In the genomic region with DNA sequence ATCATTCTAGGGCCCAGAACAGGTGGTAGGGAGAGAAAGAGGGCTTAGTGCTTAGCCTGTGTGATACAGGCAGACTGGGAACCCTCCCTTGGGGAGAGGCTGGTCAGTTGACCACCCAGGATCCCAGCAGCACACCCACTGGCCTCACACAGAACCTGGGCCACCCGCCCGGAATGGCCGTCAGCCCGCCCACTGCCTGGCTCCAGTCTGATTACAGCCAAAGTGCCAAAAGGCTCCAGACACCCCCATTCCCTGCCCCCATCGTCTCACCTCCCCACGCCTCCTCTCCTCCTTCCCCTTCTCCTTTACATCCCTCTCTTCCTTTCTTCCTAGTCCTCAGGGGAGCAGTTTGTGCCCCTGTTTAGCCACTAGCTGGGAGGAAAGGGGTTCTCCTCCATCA, we compare ENCODE assay signal across 25 cellular contexts. TPM values are rescaled to one million over a fixed set of nuclear protein-coding genes. Genes with fewer than 3 reads are reported as not detected.
"Had no signal": no experiment of that assay in that cellular context is flagged by ENCODE, and none has a peak within 500 bp of the region (broad histone marks: within the 10 kb centered on the region; RNA-seq: fewer than 3 reads in every experiment).

No MANE protein-coding gene starts in this region.

- H3K27ac Mint-ChIP-seq: activated CD4-positive, alpha-beta T cell treated with anti-CD3 and anti-CD28 coated beads for 36 hours; activated CD8-positive, alpha-beta memory T cell treated with anti-CD3 and anti-CD28 coated beads, Interleukin-2, amount 10 ng/mL, durations not matched to agents 7 days and 5 days; activated CD8-positive, alpha-beta T cell treated with anti-CD3 and anti-CD28 coated beads, Interleukin-2, amount 10 ng/mL, durations not matched to agents 7 days and 5 days; activated naive CD8-positive, alpha-beta T cell; activated T-helper 2 cell treated with anti-CD3 and anti-CD28 coated beads, Interferon-gamma antibody, Interleukin-2, Interleukin-4, amounts not matched to agents 10 μg/mL and 5 μg/mL and 100 μg/mL, durations not matched to agents 14 hours and 24 hours and 36 hours; effector memory CD8-positive, alpha-beta T cell; natural killer cell had no signal

- H3K4me3 ChIP-seq: coronary artery, gastroesophageal sphincter, pancreas, right atrium auricular region, SK-N-MC, upper lobe of left lung had no signal

- H3K27ac ChIP-seq: brain microvascular endothelial cell, coronary artery, gastroesophageal sphincter, neutrophil, pancreas, right atrium auricular region, SK-N-MC, upper lobe of left lung had no signal

- H3K9me3 Mint-ChIP-seq: activated T-helper 2 cell treated with anti-CD3 and anti-CD28 coated beads, Interferon-gamma antibody, Interleukin-2, Interleukin-4, amounts not matched to agents 10 μg/mL and 5 μg/mL and 100 μg/mL, durations not matched to agents 14 hours and 24 hours and 36 hours; effector memory CD8-positive, alpha-beta T cell; natural killer cell had no signal

- H3K36me3 ChIP-seq: brain microvascular endothelial cell, gastroesophageal sphincter, neutrophil, pancreas, right atrium auricular region, upper lobe of left lung had no signal

- ATAC-seq: activated CD4-positive, alpha-beta T cell treated with anti-CD3 and anti-CD28 coated beads for 36 hours; activated CD8-positive, alpha-beta memory T cell treated with anti-CD3 and anti-CD28 coated beads, Interleukin-2, amount 10 ng/mL, durations not matched to agents 7 days and 5 days; activated CD8-positive, alpha-beta T cell treated with anti-CD3 and anti-CD28 coated beads, Interleukin-2, amount 10 ng/mL, durations not matched to agents 7 days and 5 days; effector memory CD8-positive, alpha-beta T cell; gastroesophageal sphincter; left colon; natural killer cell; pancreas; stimulated activated naive CD8-positive, alpha-beta T cell treated with anti-CD3 and anti-CD28 coated beads, Interleukin-15, Interleukin-2, amounts not matched to agents 100 U/mL and 50 U/mL, for 24 hours had no signal

- H3K9me3 ChIP-seq: gastroesophageal sphincter, neutrophil, pancreas, right atrium auricular region, upper lobe of left lung had no signal

- FAIRE-seq: keratinocyte, pancreas had no signal

- DNase-seq: activated CD4-positive, alpha-beta T cell treated with anti-CD3 and anti-CD28 coated beads for 36 hours; activated CD4-positive, CD25-positive, alpha-beta regulatory T cell; activated CD8-positive, alpha-beta memory T cell treated with anti-CD3 and anti-CD28 coated beads, Interleukin-2, amount 10 ng/mL, durations not matched to agents 7 days and 5 days; activated CD8-positive, alpha-beta T cell treated with anti-CD3 and anti-CD28 coated beads, Interleukin-2, amount 10 ng/mL, durations not matched to agents 7 days and 5 days; activated naive CD4-positive, alpha-beta T cell treated with Interleukin-2 at 50 U/mL for 16 hours; activated T-cell treated with anti-CD3 and anti-CD28 coated beads, Interleukin-2, amount 50 U/mL, for 48 hours; aorta; brain microvascular endothelial cell; effector memory CD8-positive, alpha-beta T cell; erythroblast; hippocampal formation; left colon; natural killer cell; stimulated activated CD4-positive, alpha-beta T cell treated with anti-CD3 and anti-CD28 coated beads, Interleukin-2, amount 100 ng/mL, for 48 hours; stimulated activated naive CD8-positive, alpha-beta T cell treated with anti-CD3 and anti-CD28 coated beads, Interleukin-15, Interleukin-2, amounts not matched to agents 100 U/mL and 50 U/mL, for 24 hours had no signal

- H3K36me3 Mint-ChIP-seq: activated CD8-positive, alpha-beta memory T cell treated with anti-CD3 and anti-CD28 coated beads, Interleukin-2, amount 10 ng/mL, durations not matched to agents 7 days and 5 days; activated naive CD8-positive, alpha-beta T cell; natural killer cell had no signal

- H3K27me3 ChIP-seq: brain microvascular endothelial cell, pancreas, right atrium auricular region had no signal

- H3K4me3 Mint-ChIP-seq: activated CD4-positive, alpha-beta T cell treated with anti-CD3 and anti-CD28 coated beads for 36 hours; activated CD8-positive, alpha-beta memory T cell treated with anti-CD3 and anti-CD28 coated beads, Interleukin-2, amount 10 ng/mL, durations not matched to agents 7 days and 5 days; activated CD8-positive, alpha-beta T cell treated with anti-CD3 and anti-CD28 coated beads, Interleukin-2, amount 10 ng/mL, durations not matched to agents 7 days and 5 days; activated naive CD8-positive, alpha-beta T cell; effector memory CD8-positive, alpha-beta T cell; natural killer cell had no signal

RNA-seq across cellular contexts. Expression of a gene that starts 4.8 kb away (rescaled TPM):
- total RNA-seq: activated CD8-positive, alpha-beta T cell treated with anti-CD3 and anti-CD28 coated beads, Interleukin-2, amount 10 ng/mL, durations not matched to agents 7 days and 5 days had no signal
